Comparison of ENCODE assay signal across 14 cellular contexts in the genomic region with DNA sequence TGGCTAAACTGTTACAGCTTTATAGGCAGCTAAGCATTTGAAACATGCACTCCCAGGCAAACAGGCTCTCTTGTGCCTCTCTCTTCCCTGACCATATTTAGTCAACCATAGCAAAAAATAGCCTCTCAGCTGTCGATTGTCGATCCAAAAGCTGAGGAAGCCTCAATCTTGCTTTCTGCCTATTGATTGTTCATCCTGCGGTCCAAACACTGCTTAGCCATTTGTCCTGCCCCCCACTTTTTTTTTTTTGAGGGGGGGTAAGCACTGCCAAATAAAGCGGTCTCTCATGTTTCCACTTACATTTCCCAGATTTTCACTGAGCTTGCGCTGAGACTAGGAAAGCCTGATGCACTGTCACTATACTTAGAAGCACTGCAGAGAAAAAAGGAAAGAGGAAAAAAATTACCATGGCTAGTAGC.
A peak's percentile ranks its signal among the peaks of the same experiment; 100 is the strongest.
DNase-seq lines count a peak whose midpoint lies in the region; ATAC-seq and TF ChIP-seq lines count a peak whose summit lies in the region.
"Had no signal": no experiment of that assay in that cellular context is flagged by ENCODE, and none has a peak within 500 bp of the region (broad histone marks: within the 10 kb centered on the region; RNA-seq: fewer than 3 reads in every experiment).

No MANE protein-coding gene starts in this region.

- H3K4me3 ChIP-seq in endocrine pancreas (ENCODE audit: control insufficient read depth, insufficient read depth, low read length), result peak overlapping the region; percentile 34
- H3K4me3 ChIP-seq in tibial nerve, result peak overlapping the region in 1 of 4 donors; percentile 27
- H3K4me3 ChIP-seq: adrenal gland, testis had no signal

- H3K36me3 ChIP-seq in endocrine pancreas (ENCODE audit: control insufficient read depth, insufficient read depth, low read length), result no peaks in the 10 kb centered on the region
- H3K36me3 ChIP-seq in tibial nerve, result no peaks in the 10 kb centered on the region
- H3K36me3 ChIP-seq: adrenal gland had no signal

- TF ChIP-seq CTCF in RWPE1 (conservative IDR thresholded peaks at IDR 0.05; ENCODE audit: low read depth), result no peak
- no peak for TF ChIP-seq CTCF in tibial nerve (IDR thresholded peaks at IDR 0.05)

- TF ChIP-seq POLR2A in tibial nerve (IDR thresholded peaks at IDR 0.05), result no peak

- WGBS in tibial nerve, 2 donors, result 32 to 45% methylated on average over 5 of the region's 5 CpGs

- no peak for ATAC-seq in GM21390 (IDR thresholded peaks at IDR 0.05; ENCODE audit: unreplicated experiment)

- TF ChIP-seq EP300 in tibial nerve (IDR thresholded peaks at IDR 0.05), result peak in 1 of 2 donors; percentile 22

- DNase-seq in Ammon's horn (ENCODE audit: low spot score) (peak; percentile 67), renal cortical epithelial cell (ENCODE audit: low read depth) (peak; percentile 52), RWPE1 (ENCODE audit: low spot score) (no peak), tibial nerve (ENCODE audit: low spot score in 2 of 2) (no peak), KG1 (lab: John Stamatoyannopoulos, UW) (no peak)
- DNase-seq: ACHN, adrenal gland, DMS79 treated with DMSO at 0.1 percent for 48 hours, NCI-H226, T-helper 9 cell, testis had no signal

- H3K27me3 ChIP-seq in endocrine pancreas (ENCODE audit: control insufficient read depth, insufficient read depth, low read length), result no peaks in the 10 kb centered on the region
- no peaks in the 10 kb centered on the region for H3K27me3 ChIP-seq in layer of hippocampus (ENCODE audit: control insufficient read depth, insufficient read depth, low read length)
- H3K27me3 ChIP-seq in tibial nerve, result no peaks in the 10 kb centered on the region
- H3K27me3 ChIP-seq: adrenal gland, testis had no signal

- CTCF ChIA-PET in RWPE1 (lab: Yijun Ruan, JAX), result no interaction called here

- POLR2A ChIA-PET in RWPE1 (lab: Yijun Ruan, JAX; ENCODE audit: low non-redundant PET), result no interaction called here

- H3K27ac ChIP-seq in layer of hippocampus (ENCODE audit: low read depth, low read length), result peak overlapping the region; percentile 22
- H3K27ac ChIP-seq in RWPE1, result no peak overlapping the region
- peak overlapping the region in 2 of 4 donors; percentile 3 to 60 for H3K27ac ChIP-seq in tibial nerve
- H3K27ac ChIP-seq: adrenal gland, testis had no signal

- H3K9me3 ChIP-seq in endocrine pancreas (ENCODE audit: control insufficient read depth, low read length) (no peaks in the 10 kb centered on the region), tibial nerve (no peaks in the 10 kb centered on the region)
- H3K9me3 ChIP-seq: adrenal gland, testis had no signal

- no peak overlapping the region for H3K9ac ChIP-seq in endocrine pancreas (ENCODE audit: control insufficient read depth, insufficient read depth, low read length)

- H3K4me1 ChIP-seq in endocrine pancreas (ENCODE audit: control insufficient read depth, insufficient read depth, low read length) (peaks cover 16% of the 10 kb centered on the region), tibial nerve (peaks cover 0 to 9% (median 0%) of the 10 kb centered on the region in 4 donors)
- H3K4me1 ChIP-seq: testis had no signal

Comparison
In these comparisons a context has a peak if more than half of its experiments do, and no peak if none do; other contexts are left out.
1. DNase-seq: peak in Ammon's horn (single experiment) and renal cortical epithelial cell (single experiment); none in RWPE1 (single experiment), tibial nerve (0 of 2) and KG1 (single experiment).